19 cellular contexts compared by ENCODE assay signal in the genomic region with DNA sequence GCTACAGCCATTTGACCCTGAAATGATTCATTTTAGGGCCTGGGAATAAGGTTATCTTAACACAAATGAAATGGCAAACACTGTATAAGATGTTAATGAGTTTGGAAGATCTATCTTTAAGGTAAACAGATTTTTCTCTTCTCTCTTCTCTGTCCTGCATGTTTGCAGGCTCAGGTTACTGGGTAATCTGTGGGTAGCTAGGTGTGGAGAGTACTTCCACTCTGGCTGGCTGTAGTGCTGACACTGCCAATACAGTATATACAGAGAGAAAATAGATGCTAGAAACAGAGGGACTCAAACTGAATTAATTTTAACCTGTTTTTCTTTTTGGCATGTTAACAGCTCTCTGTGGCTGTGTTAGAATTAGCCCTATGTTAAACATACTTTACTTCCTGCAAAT.
A peak's percentile ranks its signal among the peaks of the same experiment; 100 is the strongest.
DNase-seq lines count a peak whose midpoint lies in the region; ATAC-seq and TF ChIP-seq lines count a peak whose summit lies in the region.
"Had no signal": no experiment of that assay in that cellular context is flagged by ENCODE, and none has a peak within 500 bp of the region (broad histone marks: within the 10 kb centered on the region; RNA-seq: fewer than 3 reads in every experiment).

No MANE protein-coding gene starts in this region.

- H3K4me1 ChIP-seq in esophagus muscularis mucosa = no peaks in the 10 kb centered on the region
- H3K4me1 ChIP-seq: ascending aorta; BLaER1 treated with 17β-estradiol and CSF1 and Interleukin-3, amounts not matched to agents 10 nM and 100 nM had no signal

- H3K27me3 ChIP-seq in H7 (ENCODE audit: control insufficient read depth, insufficient read depth, low read length) = peaks cover 2% of the 10 kb centered on the region; the same call in 1 of the 2 replicates
- no peaks in the 10 kb centered on the region for H3K27me3 ChIP-seq in esophagus muscularis mucosa
- H3K27me3 ChIP-seq: ascending aorta; BLaER1 treated with 17β-estradiol and CSF1 and Interleukin-3, amounts not matched to agents 10 nM and 100 nM; SJCRH30 had no signal

- TF ChIP-seq POLR2A in esophagus muscularis mucosa (IDR thresholded peaks at IDR 0.05; ENCODE audit: low read depth) = no peak

- no peak overlapping the region for H3K27ac ChIP-seq in esophagus muscularis mucosa (replicated peaks in 1 of 4)
- H3K27ac ChIP-seq: ascending aorta; BLaER1 treated with 17β-estradiol and CSF1 and Interleukin-3, amounts not matched to agents 10 nM and 100 nM; SJCRH30 had no signal

- intact Hi-C loops in esophagus muscularis mucosa (cut with DNase I) (no loop called here), cardiac septum (cut with DNase I) (no loop called here)

- no peak for TF ChIP-seq EP300 in esophagus muscularis mucosa (IDR thresholded peaks at IDR 0.05)

- no peak for TF ChIP-seq CTCF in esophagus muscularis mucosa (IDR thresholded peaks at IDR 0.05)

- H3K36me3 ChIP-seq in H7 (replicated peaks; ENCODE audit: control insufficient read depth, insufficient read depth, low read length) (no peaks in the 10 kb centered on the region), esophagus muscularis mucosa (no peaks in the 10 kb centered on the region)
- H3K36me3 ChIP-seq: ascending aorta had no signal

- DNase-seq in NCI-H82 (lab: John Stamatoyannopoulos, UW) (peak; percentile 17), NCI-H82 treated with DMSO at 0.1 percent for 48 hours (lab: John Stamatoyannopoulos, UW; ENCODE audit: unreplicated experiment) (no peak), NCI-H1930 (lab: John Stamatoyannopoulos, UW) (peak; percentile 32 to 71), NCI-H748 treated with DMSO at 0.1 percent for 48 hours (lab: John Stamatoyannopoulos, UW) (peak; percentile 96), H7 (no peak), esophagus muscularis mucosa (ENCODE audit: extremely low spot score) (no peak), cardiac septum (ENCODE audit: low spot score) (no peak), left lobe of liver (ENCODE audit: low spot score) (no peak)
- DNase-seq: activated CD4-positive, alpha-beta memory T cell treated with anti-CD3 and anti-CD28 coated beads for 36 hours; activated naive CD4-positive, alpha-beta T cell treated with anti-CD3 and anti-CD28 coated beads, Interleukin-2, amount 50 U/mL, for 16 hours; cerebellar nuclear complex; left colon; NCI-H2227 treated with DMSO at 0.1 percent for 48 hours; OCI-M1; stimulated activated CD8-positive, alpha-beta memory T cell treated with anti-CD3 and anti-CD28 coated beads, Interleukin-4, amount 100 ng/mL, for 48 hours had no signal

- no peak for ATAC-seq in left lobe of liver
- ATAC-seq: left colon, WTC11 had no signal

- H3K4me3 ChIP-seq in H7 (ENCODE audit: insufficient read depth, low read depth, low read length) (no peak overlapping the region), esophagus muscularis mucosa (no peak overlapping the region)
- H3K4me3 ChIP-seq: ascending aorta; BLaER1 treated with 17β-estradiol and CSF1 and Interleukin-3, amounts not matched to agents 10 nM and 100 nM; SJCRH30 had no signal

- no peaks in the 10 kb centered on the region for H3K9me3 ChIP-seq in esophagus muscularis mucosa
- H3K9me3 ChIP-seq: ascending aorta had no signal

Comparison
In these comparisons a context has a peak if more than half of its experiments do, and no peak if none do; other contexts are left out.
1. DNase-seq: peak in NCI-H82 (single experiment), NCI-H1930 (2 of 2) and NCI-H748 treated with DMSO at 0.1 percent for 48 hours (single experiment); none in NCI-H82 treated with DMSO at 0.1 percent for 48 hours (single experiment), H7 (single experiment), esophagus muscularis mucosa (single experiment), cardiac septum (single experiment) and left lobe of liver (single experiment).